In the genomic region with DNA sequence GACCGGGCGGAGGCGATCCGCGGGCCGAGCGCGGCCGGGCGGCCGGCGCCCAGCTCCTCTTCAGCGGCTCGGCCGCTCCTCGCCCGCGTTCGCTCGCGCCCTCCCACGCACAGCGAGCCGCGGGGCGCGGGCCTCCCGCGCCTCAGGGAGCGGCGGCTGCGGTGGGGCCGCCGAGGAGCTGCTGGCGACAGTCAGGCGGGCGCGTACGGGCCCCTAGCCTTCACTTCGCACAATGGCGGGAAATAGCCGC, we compare ENCODE assay signal across 8 cellular contexts. TPM values are rescaled to one million over a fixed set of nuclear protein-coding genes. Genes with fewer than 3 reads are reported as not detected.
DNase-seq lines count a peak whose midpoint lies in the region; ATAC-seq, FAIRE-seq and TF ChIP-seq lines count a peak whose summit lies in the region.

TSS of gene MCMBP (minus strand) at position 234 of the 250 bp plus-strand sequence. CDS start 259 bp downstream, outside the sequence.

- no peaks in the 10 kb centered on the region; a peak in 3 of 7 replicates for H3K4me1 ChIP-seq in H1 (replicated peaks in 1 of 4; ENCODE audit: control insufficient read depth in 3 of 4, insufficient read depth in 4 of 4, low read length in 3 of 4)

- FAIRE-seq in H1 (lab: Jason Lieb, UNC) = no peak

- peaks cover 0 to 4% of the 10 kb centered on the region in 2 donors for H3K36me3 Mint-ChIP-seq in activated T-cell treated with anti-CD3 and anti-CD28 coated beads, Interleukin-2, amount 50 U/mL, for 72 hours (ENCODE audit: insufficient read depth in 2 of 2)

- no peaks in the 10 kb centered on the region for H3K9me3 ChIP-seq in H1 (ENCODE audit: insufficient read depth in 2 of 2, low read depth in 1 of 2, low read length in 1 of 2)

- no peak for TF ChIP-seq POLR2A in H1 (IDR thresholded peaks at IDR 0.05; ENCODE audit: control extremely low read depth in 1 of 2, low read depth in 2 of 2, low read length in 2 of 2)

- no peak within 1 kb of the TSS for H3K23ac ChIP-seq in H1 (ENCODE audit: insufficient read length)

- H4K5ac ChIP-seq in H1 (ENCODE audit: insufficient read length, low read depth, low read length) = no peak within 1 kb of the TSS

- peak within 1 kb of the TSS; percentile 83; the same call in 1 of the 2 replicates for H3K18ac ChIP-seq in H1 (ENCODE audit: extremely low read depth, low read length)

- H2BK20ac ChIP-seq in H1 (ENCODE audit: low read length) = no peak within 1 kb of the TSS

- H4K20me1 ChIP-seq in H1 (replicated peaks in 1 of 2; ENCODE audit: control insufficient read depth in 1 of 2, insufficient read depth in 2 of 2, low read length in 2 of 2) = peaks cover 15% of the 10 kb centered on the region in 2 experiments

- no peaks in the 10 kb centered on the region for H3K9me3 Mint-ChIP-seq in activated T-cell treated with anti-CD3 and anti-CD28 coated beads, Interleukin-2, amount 50 U/mL, for 72 hours

- H3K27me3 Mint-ChIP-seq in activated T-cell treated with anti-CD3 and anti-CD28 coated beads, Interleukin-2, amount 50 U/mL, for 72 hours (ENCODE audit: low read depth) = no peaks in the 10 kb centered on the region

- peaks cover 8% of the 10 kb centered on the region for H3K23me2 ChIP-seq in H1 (ENCODE audit: low read depth, low read length)

- no peak within 1 kb of the TSS for H2BK12ac ChIP-seq in H1 (ENCODE audit: low read depth, low read length)

- peak within 1 kb of the TSS; percentile 10 for H3K4ac ChIP-seq in H1 (replicated peaks; ENCODE audit: insufficient read length, low read depth, low read length)

- no peak for ATAC-seq in activated T-cell treated with anti-CD3 and anti-CD28 coated beads, Interleukin-2, amount 50 U/mL, for 72 hours (replicated peaks in 1 of 2)
- no peak for ATAC-seq in GM18861 (IDR thresholded peaks at IDR 0.05; ENCODE audit: unreplicated experiment)

- no peak for TF ChIP-seq CTCF in H1 (IDR thresholded peaks at IDR 0.05; ENCODE audit: control extremely low read depth in 1 of 3, insufficient read depth in 1 of 3, low read depth in 1 of 3, low read length in 3 of 3)

- no peak for TF ChIP-seq EP300 in H1 (IDR thresholded peaks at IDR 0.05; ENCODE audit: borderline replicate concordance in 1 of 2, low read depth in 2 of 2, low read length in 2 of 2)

- CTCF ChIA-PET in H1 (lab: Charles Lee; ENCODE audit: partially characterized antibody) = interaction anchor here (0.7 to 5.9 kb wide), 5 partner anchors 11 to 201 kb away, joined by 3 to 36 read pairs (median 4); no protein-coding TSS in a partner anchor

- peak within 1 kb of the TSS; percentile 85 to 86 for H3K4me2 ChIP-seq in H1 (ENCODE audit: insufficient read depth in 1 of 2, low read depth in 2 of 2, low read length in 2 of 2)

- no peak within 1 kb of the TSS for H2BK15ac ChIP-seq in H1 (ENCODE audit: low read length)

- 3% methylated on average over 11 of the region's 42 CpGs; no CpG with 5 or more reads in 1 of the 2 experiments for WGBS in H1 (ENCODE audit: extremely low coverage in 1 of 2, insufficient coverage in 1 of 2, insufficient read length in 1 of 2, insufficient replicate concordance in 2 of 2, low coverage in 1 of 2, low lambda C conversion rate in 2 of 2, missing lambda C conversion rate in 1 of 2), 2 experiments

- no peaks in the 10 kb centered on the region for H3K36me3 ChIP-seq in H1 (ENCODE audit: control insufficient read depth in 2 of 4, insufficient read depth in 4 of 4, low read length in 3 of 4)

- DNase-seq in activated T-cell treated with anti-CD3 and anti-CD28 coated beads, Interleukin-2, amount 50 U/mL, for 72 hours = no peak
- DNase-seq in activated T-cell treated with anti-CD3 and anti-CD28 coated beads, Interleukin-2, amount 50 U/mL, for 1 hour = no peak
- no peak for DNase-seq in NCI-H460 (ENCODE audit: extremely low read depth, low read depth)
- no peak for DNase-seq in H1 (ENCODE audit: low read depth in 1 of 2, low spot score in 2 of 2)
- DNase-seq in myocyte (ENCODE audit: low read depth) = peak; percentile 20
- no peak for DNase-seq in AG20443 (ENCODE audit: low spot score)
- DNase-seq in NOMO-1 treated with dmso at 0.1 percent for 144 hours (lab: John Stamatoyannopoulos, UW; ENCODE audit: unreplicated experiment) = no peak

- peak within 1 kb of the TSS; percentile 65 to 92 (median 79) for H3K4me3 ChIP-seq in H1 (ENCODE audit: extremely low read depth in 1 of 4, insufficient read depth in 2 of 4, low read depth in 3 of 4, low read length in 4 of 4)

- no peak for TF ChIP-seq RAD21 in H1 (IDR thresholded peaks at IDR 0.05 in 1 of 2, conservative IDR thresholded peaks at IDR 0.05 in 1 of 2; ENCODE audit: low read depth in 2 of 2, low read length in 2 of 2)

- peaks cover 4% of the 10 kb centered on the region; the same call in 1 of the 2 replicates for H3K79me1 ChIP-seq in H1 (ENCODE audit: low read depth, low read length)

- H3K27ac ChIP-seq in H1 (ENCODE audit: low read depth, low read length) = peak within 1 kb of the TSS; percentile 83

- H4K8ac ChIP-seq in H1 (ENCODE audit: extremely low read depth, insufficient read depth, low read length) = peak within 1 kb of the TSS; percentile 94

- no peak within 1 kb of the TSS for H3K14ac ChIP-seq in H1 (ENCODE audit: insufficient read length)

- peak within 1 kb of the TSS; percentile 92 for H3K27ac Mint-ChIP-seq in activated T-cell treated with anti-CD3 and anti-CD28 coated beads, Interleukin-2, amount 50 U/mL, for 72 hours

- peaks cover 50% of the 10 kb centered on the region for H3K4me1 Mint-ChIP-seq in activated T-cell treated with anti-CD3 and anti-CD28 coated beads, Interleukin-2, amount 50 U/mL, for 72 hours (ENCODE audit: low read depth)

- H3K56ac ChIP-seq in H1 (replicated peaks; ENCODE audit: insufficient read length, low read depth, low read length) = peak within 1 kb of the TSS; percentile 51

- no peaks in the 10 kb centered on the region for H3K27me3 ChIP-seq in H1 (replicated peaks in 1 of 4; ENCODE audit: control insufficient read depth in 3 of 4, extremely low read depth in 1 of 4, insufficient read depth in 3 of 4, low read length in 3 of 4)

- 0 out of 2 replicates have a peak within 1 kb of the TSS, but pooled peaks have one; percentile 71 for H2BK5ac ChIP-seq in H1 (ENCODE audit: low read depth, low read length)

- H4K91ac ChIP-seq in H1 (replicated peaks; ENCODE audit: insufficient read length, low read length) = no peak within 1 kb of the TSS

- peak within 1 kb of the TSS; percentile 74; the same call in 1 of the 2 replicates for H2AFZ ChIP-seq in H1 (ENCODE audit: low read length)

- peak within 1 kb of the TSS; percentile 74 to 94 (median 88) for H3K9ac ChIP-seq in H1 (replicated peaks in 1 of 4; ENCODE audit: extremely low read depth in 1 of 4, low read depth in 3 of 4, low read length in 3 of 4)

- POLR2A ChIA-PET in H1 (lab: Charles Lee; ENCODE audit: partially characterized antibody) = interaction anchor here (0.6 to 3.7 kb wide), 12 partner anchors 10 to 792 kb away, joined by 3 to 18 read pairs (median 4); partner anchors contain the start of genes EIF3A, SEC23IP and TIAL1

- H2AK5ac ChIP-seq in H1 (ENCODE audit: low read depth, low read length) = no peak within 1 kb of the TSS

- peaks cover 33 to 47% of the 10 kb centered on the region in 2 experiments for H3K79me2 ChIP-seq in H1 (ENCODE audit: control insufficient read depth in 1 of 2, insufficient read depth in 2 of 2, low read length in 2 of 2)

- H2BK120ac ChIP-seq in H1 (replicated peaks; ENCODE audit: low read depth, low read length) = no peak within 1 kb of the TSS

- peak within 1 kb of the TSS; percentile 87 to 93 for H3K4me3 Mint-ChIP-seq in activated T-cell treated with anti-CD3 and anti-CD28 coated beads, Interleukin-2, amount 50 U/mL, for 72 hours

TF ChIP-seq in H1, 55 proteins besides CTCF, POLR2A, EP300 and RAD21 (continues in another document):
- TF ChIP-seq RBBP5 (IDR thresholded peaks at IDR 0.05; ENCODE audit: borderline replicate concordance, low read depth, low read length) (no peak; the same call in 1 of the 2 replicates), SIRT6 (IDR thresholded peaks at IDR 0.05; ENCODE audit: low read length) (no peak), JUN (IDR thresholded peaks at IDR 0.05; ENCODE audit: low read depth, low read length) (no peak), KDM5A (IDR thresholded peaks at IDR 0.05; ENCODE audit: low read length) (no peak), PHF8 (conservative IDR thresholded peaks at IDR 0.05; ENCODE audit: low read depth, low read length) (peak; percentile 54; the same call in 1 of the 2 replicates), TAF1 (IDR thresholded peaks at IDR 0.05; ENCODE audit: low read depth, low read length) (no peak), CHD1 (IDR thresholded peaks at IDR 0.05; ENCODE audit: low read depth, low read length) (no peak), TAF7 (optimal IDR thresholded peaks at IDR 0.05; ENCODE audit: borderline replicate concordance, low read depth, low read length) (peak; percentile 82), GTF2F1 (IDR thresholded peaks at IDR 0.05; ENCODE audit: borderline replicate concordance, low read depth, low read length) (no peak)
- TF ChIP-seq, protein P1, sequence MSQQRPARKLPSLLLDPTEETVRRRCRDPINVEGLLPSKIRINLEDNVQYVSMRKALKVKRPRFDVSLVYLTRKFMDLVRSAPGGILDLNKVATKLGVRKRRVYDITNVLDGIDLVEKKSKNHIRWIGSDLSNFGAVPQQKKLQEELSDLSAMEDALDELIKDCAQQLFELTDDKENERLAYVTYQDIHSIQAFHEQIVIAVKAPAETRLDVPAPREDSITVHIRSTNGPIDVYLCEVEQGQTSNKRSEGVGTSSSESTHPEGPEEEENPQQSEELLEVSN (IDR thresholded peaks at IDR 0.05) = peak; percentile 52; the same call in 1 of the 2 replicates

RNA-seq across cellular contexts. Expression of gene MCMBP, which starts in this region (rescaled TPM):
- 10 to 100 TPM; 90.8 to 99.2 TPM for total RNA-seq in activated T-cell treated with anti-CD3 and anti-CD28 coated beads, Interleukin-2, amount 50 U/mL, for 72 hours
- 87.8 and 89.8 TPM in 2 replicates for total RNA-seq in NCI-H460 (2014; rRNA removed; shearing (Covaris generic))
- polyA plus RNA-seq in NCI-H460 (2014; cell fraction: nucleus; rRNA removed) = 93.5 and 106 TPM in 2 replicates
- 79.8 and 81.7 TPM in 2 replicates for total RNA-seq in H1 (2021; fragmentation: NEBNext Ultra II Directional; extraction: Animal tissue kit (Norgen Biotek cat#: 25700))
- polyA plus RNA-seq in H1 (2011; rRNA removed) = 40.4 and 67.3 TPM in 2 replicates
- polyA plus RNA-seq in H1 (2011; cell fraction: cytosol; rRNA removed) = 57.8 TPM
- polyA plus RNA-seq in H1 (2011; cell fraction: nucleus; rRNA removed) = 32.4 TPM
- 55.2 to 69.2 TPM (median 59.9 TPM) in 4 replicates for polyA plus RNA-seq in H1 (2012, experiment 1 of 2)
- polyA plus RNA-seq in H1 (2012, experiment 2 of 2) = 10.1 TPM
- polyA plus RNA-seq in H1 (2013, experiment 1 of 2) = 47.2 TPM
- polyA plus RNA-seq in H1 (2013, experiment 2 of 2) = 46.8 TPM
- 78.4 and 96.4 TPM in 2 replicates for polyA minus RNA-seq in H1 (2011; rRNA and poly(A)+ RNA removed)
- polyA minus RNA-seq in H1 (2011; cell fraction: cytosol; rRNA and poly(A)+ RNA removed) = 34.3 TPM
- 43.0 TPM for polyA minus RNA-seq in H1 (2011; cell fraction: nucleus; rRNA and poly(A)+ RNA removed)
- 27.3 and 36.6 TPM in 2 replicates for total RNA-seq in myocyte
- 23.5 TPM for polyA plus RNA-seq in myocyte (2012)
